Comparison of ENCODE assay signal across 8 cellular contexts in the genomic region with DNA sequence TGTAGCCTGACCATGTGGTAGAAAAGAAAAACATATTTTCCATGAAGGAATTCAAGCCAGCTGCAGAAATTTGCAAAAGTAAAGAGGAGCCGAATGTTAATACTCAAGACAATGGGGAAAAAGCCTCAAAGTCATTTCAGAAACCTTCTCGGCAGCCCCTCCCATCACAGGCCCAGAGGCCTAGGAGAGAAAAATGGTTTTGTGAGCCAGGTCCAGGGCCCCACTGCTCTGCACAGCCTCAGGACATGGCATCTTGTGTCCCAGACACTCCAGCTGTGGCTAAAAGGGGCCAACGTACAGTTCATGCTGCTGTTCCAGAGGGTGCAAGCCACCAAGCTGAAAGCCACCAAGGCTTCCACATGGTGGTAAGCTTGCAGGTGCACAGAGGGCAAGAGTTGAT.
"Had no signal": no experiment of that assay in that cellular context is flagged by ENCODE, and none has a peak within 500 bp of the region (broad histone marks: within the 10 kb centered on the region; RNA-seq: fewer than 3 reads in every experiment).

No MANE protein-coding gene starts in this region.

- DNase-seq: GDM1, GF-D8 had no signal

- ATAC-seq: GM12878 had no signal

- H3K4me3 ChIP-seq: GM12878 had no signal

- FAIRE-seq: G401.6, GM12878, GM12891, GM12892, GM18507, GM19239 had no signal
